ENCODE assay signal across 8 cellular contexts in genomic region chr19:55579766-55580621, GRCh38. TPM values are rescaled to one million over a fixed set of nuclear protein-coding genes. Genes with fewer than 3 reads are reported as not detected.
A peak's percentile ranks its signal among the peaks of the same experiment; 100 is the strongest.
DNase-seq lines count a peak whose midpoint lies in the region; ATAC-seq and TF ChIP-seq lines count a peak whose summit lies in the region.

No MANE protein-coding gene starts in this region.

- POLR2A ChIA-PET in activated CD4-positive, alpha-beta T cell treated with anti-CD3 and anti-CD28 coated beads, Interleukin-2, amount 10 ng/mL, durations not matched to agents 7 days and 5 days (lab: Charles Lee): no interaction called here

- CTCF ChIA-PET in activated CD4-positive, alpha-beta T cell treated with anti-CD3 and anti-CD28 coated beads, Interleukin-2, amount 10 ng/mL, durations not matched to agents 7 days and 5 days (lab: Charles Lee): interaction anchor here (1.0 kb wide), 2 partner anchors 15 to 46 kb away, joined by 3 read pairs; no protein-coding TSS in a partner anchor

- no peaks in the 10 kb centered on the region for H3K9me3 Mint-ChIP-seq in activated CD4-positive, alpha-beta T cell treated with anti-CD3 and anti-CD28 coated beads, Interleukin-2, amount 10 ng/mL, durations not matched to agents 7 days and 5 days

- WGBS in ectodermal cell, 2 experiments: 13 to 15% methylated on average over 20 of the region's 20 CpGs
- no CpG with 5 or more reads among the region's 20 CpGs for WGBS in mesendoderm (ENCODE audit: extremely low coverage, insufficient coverage, low lambda C conversion rate)
- WGBS in aorta, 2 donors: 11% methylated on average over 20 of the region's 20 CpGs

- H3K9me3 ChIP-seq in OCI-LY3 (ENCODE audit: insufficient read depth, low read length) (no peaks in the 10 kb centered on the region), ectodermal cell (ENCODE audit: control insufficient read depth, low read length) (no peaks in the 10 kb centered on the region), aorta (ENCODE audit: control insufficient read depth, low read length) (no peaks in the 10 kb centered on the region)

- H3K4ac ChIP-seq in mesendoderm (ENCODE audit: low read depth, low read length): peak overlapping the region; percentile 95

- H3K79me1 ChIP-seq in mesendoderm (ENCODE audit: low read length): peaks cover 4% of the 10 kb centered on the region

- no peak overlapping the region for H2BK15ac ChIP-seq in mesendoderm (replicated peaks; ENCODE audit: low read depth)

- H3K36me3 ChIP-seq in OCI-LY3 (replicated peaks; ENCODE audit: low read depth, low read length) (peaks cover 22% of the 10 kb centered on the region), ectodermal cell (ENCODE audit: control insufficient read depth, insufficient read depth, low read length) (peaks cover 12% of the 10 kb centered on the region), mesendoderm (ENCODE audit: control insufficient read depth, insufficient read depth, low read length) (peaks cover 7% of the 10 kb centered on the region), aorta (ENCODE audit: control insufficient read depth in 1 of 2, insufficient read depth in 2 of 2, low read length in 1 of 2) (peaks cover 0 to 2% of the 10 kb centered on the region in 2 donors)

- no peak overlapping the region for H4K5ac ChIP-seq in mesendoderm (ENCODE audit: low read length)

- peak overlapping the region; percentile 95 for H3K4me2 ChIP-seq in OCI-LY3 (ENCODE audit: low read length)
- H3K4me2 ChIP-seq in mesendoderm (ENCODE audit: low read length): peak overlapping the region; percentile 72

- peak overlapping the region; percentile 69 for H3K27ac ChIP-seq in OCI-LY3 (ENCODE audit: low read length)
- peak overlapping the region; percentile 55 for H3K27ac ChIP-seq in ectodermal cell (ENCODE audit: insufficient read depth, low read depth, low read length, poor library complexity, severe bottlenecking)
- H3K27ac ChIP-seq in mesendoderm (ENCODE audit: low read depth, low read length): peak overlapping the region; percentile 10
- peak overlapping the region in 1 of 2 donors; percentile 14 for H3K27ac ChIP-seq in aorta (ENCODE audit: low read depth in 1 of 2, low read length in 2 of 2)

- peaks cover 12% of the 10 kb centered on the region for H3K36me3 Mint-ChIP-seq in activated CD4-positive, alpha-beta T cell treated with anti-CD3 and anti-CD28 coated beads, Interleukin-2, amount 10 ng/mL, durations not matched to agents 7 days and 5 days (ENCODE audit: low read depth)

- H3K23ac ChIP-seq in mesendoderm (ENCODE audit: low read length): no peak overlapping the region

- peak; percentile 61 for ATAC-seq in aorta (ENCODE audit: low FRiP score)

- no peak for TF ChIP-seq CTCF in OCI-LY3 (IDR thresholded peaks at IDR 0.05; ENCODE audit: low read depth, low read length)

- peak overlapping the region; percentile 90 for H3K56ac ChIP-seq in mesendoderm (ENCODE audit: low read length)

- peak overlapping the region; percentile 48; the same call in 1 of the 2 replicates for H2AFZ ChIP-seq in OCI-LY3 (ENCODE audit: low read depth, low read length)

- intact Hi-C loops in aorta (cut with DNase I): loop anchor here in 1 of 2 donors (2.0 kb wide), 1 partner anchor 31 kb away; no protein-coding TSS in a partner anchor

- H3K27ac Mint-ChIP-seq in activated CD4-positive, alpha-beta T cell treated with anti-CD3 and anti-CD28 coated beads, Interleukin-2, amount 10 ng/mL, durations not matched to agents 7 days and 5 days: peak overlapping the region; percentile 83

- H4K8ac ChIP-seq in mesendoderm (ENCODE audit: low read depth, low read length): peak overlapping the region; percentile 41

- H3K9ac ChIP-seq in OCI-LY3 (ENCODE audit: low read length) (peak overlapping the region; percentile 98), mesendoderm (ENCODE audit: low read length) (peak overlapping the region; percentile 82)

- peaks cover 21% of the 10 kb centered on the region for H3K4me1 Mint-ChIP-seq in activated CD4-positive, alpha-beta T cell treated with anti-CD3 and anti-CD28 coated beads, Interleukin-2, amount 10 ng/mL, durations not matched to agents 7 days and 5 days

- peak overlapping the region; percentile 78 for H3K4me3 Mint-ChIP-seq in activated CD4-positive, alpha-beta T cell treated with anti-CD3 and anti-CD28 coated beads, Interleukin-2, amount 10 ng/mL, durations not matched to agents 7 days and 5 days

- peak overlapping the region; percentile 88 for H3K4me3 ChIP-seq in OCI-LY3 (ENCODE audit: low read length)
- peak overlapping the region; percentile 91 for H3K4me3 ChIP-seq in ectodermal cell (ENCODE audit: insufficient read depth, low read depth, low read length)
- H3K4me3 ChIP-seq in mesendoderm (ENCODE audit: low read length): peak overlapping the region; percentile 85
- peak overlapping the region; percentile 78 to 81 for H3K4me3 ChIP-seq in aorta (ENCODE audit: low read length in 2 of 2)

- peak; percentile 26 for DNase-seq in activated CD4-positive, alpha-beta T cell treated with anti-CD3 and anti-CD28 coated beads, Interleukin-2, amount 10 ng/mL, durations not matched to agents 7 days and 5 days
- no peak for DNase-seq in activated CD4-positive, alpha-beta T cell treated with anti-CD3 and anti-CD28 coated beads, Interleukin-2, amount 50 U/mL, for 1 hour
- DNase-seq in mesendoderm (peak; percentile 63), aorta (peak in 1 of 2 donors; percentile 50), HPDE6-E6E7 (ENCODE audit: extremely low spot score) (no peak), NCI-H1048 (lab: John Stamatoyannopoulos, UW) (no peak)

- H2BK120ac ChIP-seq in mesendoderm (ENCODE audit: low read depth, low read length): peak overlapping the region; percentile 39

- peak overlapping the region; percentile 63 for H2BK5ac ChIP-seq in mesendoderm (ENCODE audit: low read length)

- peaks cover 27% of the 10 kb centered on the region for H3K79me2 ChIP-seq in OCI-LY3 (ENCODE audit: low read length)
- peaks cover 8% of the 10 kb centered on the region for H3K79me2 ChIP-seq in mesendoderm (ENCODE audit: control insufficient read depth, insufficient read depth, low read length)

- H3K27me3 Mint-ChIP-seq in activated CD4-positive, alpha-beta T cell treated with anti-CD3 and anti-CD28 coated beads, Interleukin-2, amount 10 ng/mL, durations not matched to agents 7 days and 5 days: peaks cover 4% of the 10 kb centered on the region

- H3K4me1 ChIP-seq in OCI-LY3 (ENCODE audit: low read length): peaks cover 14% of the 10 kb centered on the region
- no peaks in the 10 kb centered on the region for H3K4me1 ChIP-seq in ectodermal cell (ENCODE audit: control insufficient read depth, insufficient read depth, low read length)
- H3K4me1 ChIP-seq in mesendoderm (ENCODE audit: control insufficient read depth, low read depth, low read length): no peaks in the 10 kb centered on the region
- no peaks in the 10 kb centered on the region for H3K4me1 ChIP-seq in aorta (ENCODE audit: control insufficient read depth in 1 of 2, insufficient read depth in 2 of 2, low read length in 2 of 2)

- H3K27me3 ChIP-seq in OCI-LY3 (ENCODE audit: low read depth, low read length): no peaks in the 10 kb centered on the region
- peaks cover 4% of the 10 kb centered on the region for H3K27me3 ChIP-seq in ectodermal cell (ENCODE audit: control insufficient read depth, insufficient read depth, low read length, poor library complexity, severe bottlenecking)
- no peaks in the 10 kb centered on the region for H3K27me3 ChIP-seq in mesendoderm (ENCODE audit: insufficient read depth, low read length, poor library complexity)
- no peaks in the 10 kb centered on the region for H3K27me3 ChIP-seq in aorta (ENCODE audit: control insufficient read depth in 1 of 2, insufficient read depth in 2 of 2, low read length in 1 of 2)

- no peak overlapping the region for H2AK5ac ChIP-seq in mesendoderm (ENCODE audit: low read length)

- H4K20me1 ChIP-seq in OCI-LY3 (ENCODE audit: insufficient read depth, low read length): no peaks in the 10 kb centered on the region

- peak overlapping the region; percentile 99 for H3K18ac ChIP-seq in mesendoderm (ENCODE audit: low read length)

RNA-seq across cellular contexts. Expression of gene ZNF579, which starts 0.7 kb away (rescaled TPM):
- 1 to 10 TPM; 7.0 to 8.0 TPM for total RNA-seq in activated CD4-positive, alpha-beta T cell treated with anti-CD3 and anti-CD28 coated beads, Interleukin-2, amount 10 ng/mL, durations not matched to agents 7 days and 5 days
- 19.6 TPM for polyA plus RNA-seq in ectodermal cell (2013, experiment 1 of 4)
- polyA plus RNA-seq in ectodermal cell (2013, experiment 2 of 4): 22.2 TPM
- polyA plus RNA-seq in ectodermal cell (2013, experiment 3 of 4): 24.0 TPM
- polyA plus RNA-seq in ectodermal cell (2013, experiment 4 of 4): 27.6 TPM
- polyA plus RNA-seq in mesendoderm (2013, experiment 1 of 2): 13.5 TPM
- polyA plus RNA-seq in mesendoderm (2013, experiment 2 of 2): 13.6 TPM
- 10 to 100 TPM; 12.9 to 13.1 TPM for total RNA-seq in aorta
- polyA plus RNA-seq in aorta: 10 to 100 TPM in 1 of 2 donors, under 1 TPM in 1; 0.63 to 12.6 TPM

RNA-seq across cellular contexts. Expression of gene FIZ1, which starts 19.3 kb away (rescaled TPM):
- total RNA-seq in activated CD4-positive, alpha-beta T cell treated with anti-CD3 and anti-CD28 coated beads, Interleukin-2, amount 10 ng/mL, durations not matched to agents 7 days and 5 days: 10 to 100 TPM; 15.3 to 16.9 TPM
- 29.6 TPM for polyA plus RNA-seq in ectodermal cell (2013, experiment 1 of 4)
- polyA plus RNA-seq in ectodermal cell (2013, experiment 2 of 4): 28.1 TPM
- polyA plus RNA-seq in ectodermal cell (2013, experiment 3 of 4): 24.1 TPM
- 21.6 TPM for polyA plus RNA-seq in ectodermal cell (2013, experiment 4 of 4)
- polyA plus RNA-seq in mesendoderm (2013, experiment 1 of 2): 13.5 TPM
- polyA plus RNA-seq in mesendoderm (2013, experiment 2 of 2): 13.7 TPM
- 10 to 100 TPM; 12.7 to 13.2 TPM for total RNA-seq in aorta
- polyA plus RNA-seq in aorta: 10 to 100 TPM in 1 of 2 donors, 1 to 10 TPM in 1; 2.8 to 12.6 TPM

RNA-seq across cellular contexts. Expression of gene ZNF524, which starts 20.1 kb away (rescaled TPM):
- total RNA-seq in activated CD4-positive, alpha-beta T cell treated with anti-CD3 and anti-CD28 coated beads, Interleukin-2, amount 10 ng/mL, durations not matched to agents 7 days and 5 days: 10 to 100 TPM; 31.2 to 32.9 TPM
- 6.8 TPM for polyA plus RNA-seq in ectodermal cell (2013, experiment 1 of 4)
- polyA plus RNA-seq in ectodermal cell (2013, experiment 2 of 4): 5.1 TPM
- polyA plus RNA-seq in ectodermal cell (2013, experiment 3 of 4): 4.3 TPM
- polyA plus RNA-seq in ectodermal cell (2013, experiment 4 of 4): 4.6 TPM
- 1.8 TPM for polyA plus RNA-seq in mesendoderm (2013, experiment 1 of 2)
- polyA plus RNA-seq in mesendoderm (2013, experiment 2 of 2): 1.8 TPM
- total RNA-seq in aorta: 10 to 100 TPM; 13.2 to 17.3 TPM
- 10 to 100 TPM; 13.4 to 38.8 TPM for polyA plus RNA-seq in aorta

RNA-seq across cellular contexts. Expression of gene ZNF865, which starts 25.5 kb away (rescaled TPM):
- 10 to 100 TPM; 14.2 TPM for total RNA-seq in activated CD4-positive, alpha-beta T cell treated with anti-CD3 and anti-CD28 coated beads, Interleukin-2, amount 10 ng/mL, durations not matched to agents 7 days and 5 days
- 11.1 TPM for polyA plus RNA-seq in ectodermal cell (2013, experiment 1 of 4)
- 12.0 TPM for polyA plus RNA-seq in ectodermal cell (2013, experiment 2 of 4)
- polyA plus RNA-seq in ectodermal cell (2013, experiment 3 of 4): 13.7 TPM
- polyA plus RNA-seq in ectodermal cell (2013, experiment 4 of 4): 14.1 TPM
- polyA plus RNA-seq in mesendoderm (2013, experiment 1 of 2): 4.8 TPM
- 4.8 TPM for polyA plus RNA-seq in mesendoderm (2013, experiment 2 of 2)
- 10 to 100 TPM; 13.4 to 16.4 TPM for total RNA-seq in aorta
- 1 to 10 TPM; 1.1 to 5.7 TPM for polyA plus RNA-seq in aorta

RNA-seq across cellular contexts. Expression of gene SBK3, which starts 34.7 kb away (rescaled TPM):
- total RNA-seq in activated CD4-positive, alpha-beta T cell treated with anti-CD3 and anti-CD28 coated beads, Interleukin-2, amount 10 ng/mL, durations not matched to agents 7 days and 5 days: not detected
- 2.7 TPM for polyA plus RNA-seq in ectodermal cell (2013, experiment 1 of 4)
- 4.7 TPM for polyA plus RNA-seq in ectodermal cell (2013, experiment 2 of 4)
- polyA plus RNA-seq in ectodermal cell (2013, experiment 3 of 4): 2.4 TPM
- 3.5 TPM for polyA plus RNA-seq in ectodermal cell (2013, experiment 4 of 4)
- polyA plus RNA-seq in mesendoderm (2013, experiment 1 of 2): not detected
- polyA plus RNA-seq in mesendoderm (2013, experiment 2 of 2): 0.20 TPM
- total RNA-seq in aorta: under 1 TPM in 1 of 2 donors, not detected in 1; 0.48 TPM
- not detected for polyA plus RNA-seq in aorta

Comparison
In these comparisons a context has a peak if more than half of its experiments do, and no peak if none do; other contexts are left out.
1. DNase-seq: peak in activated CD4-positive, alpha-beta T cell treated with anti-CD3 and anti-CD28 coated beads, Interleukin-2, amount 10 ng/mL, durations not matched to agents 7 days and 5 days (single experiment) and mesendoderm (single experiment); none in activated CD4-positive, alpha-beta T cell treated with anti-CD3 and anti-CD28 coated beads, Interleukin-2, amount 50 U/mL, for 1 hour (single experiment), HPDE6-E6E7 (single experiment) and NCI-H1048 (single experiment).
2. Peak in every context shown above with its lines, with median percentiles within 50 percentile points of each other: H3K4me3 ChIP-seq.